1 cellular context compared by ENCODE assay signal in genomic region chr16:57386381-57386951, GRCh38.
TF ChIP-seq lines count a peak whose summit lies in the region.

No MANE protein-coding gene starts in this region.

TF ChIP-seq in GM23338, 12 proteins besides CTCF, POLR2A, EP300 and RAD21:
- no peak for TF ChIP-seq REST (IDR thresholded peaks at IDR 0.05; ENCODE audit: unreplicated experiment)
- no peak for TF ChIP-seq STAT1 (IDR thresholded peaks at IDR 0.05; ENCODE audit: unreplicated experiment)
- TF ChIP-seq NANOG (IDR thresholded peaks at IDR 0.05; ENCODE audit: borderline replicate concordance), result no peak
- no peak for TF ChIP-seq ZNF114 (CRISPR knock-in tag; IDR thresholded peaks at IDR 0.05)
- no peak for TF ChIP-seq ZNF462 (CRISPR knock-in tag; IDR thresholded peaks at IDR 0.05)
- TF ChIP-seq POLR2AphosphoS5 (IDR thresholded peaks at IDR 0.05; ENCODE audit: low read depth), result no peak
- no peak for TF ChIP-seq EZH2 (IDR thresholded peaks at IDR 0.05; ENCODE audit: low read depth, unreplicated experiment)
- TF ChIP-seq ETS1 (IDR thresholded peaks at IDR 0.05), result no peak
- TF ChIP-seq ZNF331 (CRISPR knock-in tag; IDR thresholded peaks at IDR 0.05; ENCODE audit: low read depth), result no peak
- TF ChIP-seq JUNB (IDR thresholded peaks at IDR 0.05; ENCODE audit: unreplicated experiment), result no peak
- no peak for TF ChIP-seq CREB1 (CRISPR knock-in tag; IDR thresholded peaks at IDR 0.05; ENCODE audit: low read depth)
TF ChIP-seq in GM23338: peak in this region for 0.
